11 cellular contexts compared by ENCODE assay signal in genomic region chr11:117928818-117929567, GRCh38. TPM values are rescaled to one million over a fixed set of nuclear protein-coding genes. Genes with fewer than 3 reads are reported as not detected.
A peak's percentile ranks its signal among the peaks of the same experiment; 100 is the strongest.
DNase-seq lines count a peak whose midpoint lies in the region; ATAC-seq and TF ChIP-seq lines count a peak whose summit lies in the region.
"Had no signal": no experiment of that assay in that cellular context is flagged by ENCODE, and none has a peak within 500 bp of the region (broad histone marks: within the 10 kb centered on the region; RNA-seq: fewer than 3 reads in every experiment).

Gene TMPRSS13, minus strand, starts transcription at chr11:117929402. Its CDS starts 95 bp downstream, at chr11:117929307.

- H3K27me3 ChIP-seq in OCI-LY3 (ENCODE audit: low read depth, low read length) (no peaks in the 10 kb centered on the region; the same call in 1 of the 2 replicates), foreskin keratinocyte (peaks cover 22% of the 10 kb centered on the region), sigmoid colon (no peaks in the 10 kb centered on the region)

- H3K4me1 ChIP-seq in OCI-LY3 (ENCODE audit: low read length), result peaks cover 59% of the 10 kb centered on the region
- H3K4me1 ChIP-seq in foreskin keratinocyte, result no peaks in the 10 kb centered on the region
- peaks cover 0 to 5% (median 2%) of the 10 kb centered on the region in 4 donors for H3K4me1 ChIP-seq in sigmoid colon
- H3K4me1 ChIP-seq: A549 had no signal

- no peaks in the 10 kb centered on the region for H3K79me2 ChIP-seq in OCI-LY3 (ENCODE audit: low read length)

- 18 to 48% methylated on average over 15 of the region's 15 CpGs for WGBS in sigmoid colon, 2 donors

- peak within 1 kb of the TSS; percentile 42; the same call in 1 of the 2 replicates for H2AFZ ChIP-seq in OCI-LY3 (ENCODE audit: low read depth, low read length)

- DNase-seq in T-helper 2 cell treated with Interferon-gamma antibody and Interleukin-4, amounts not matched to agents 5 μg/mL and 100 μg/mL, for 36 hours (ENCODE audit: low spot score), result no peak
- no peak for DNase-seq in T-helper 2 cell
- DNase-seq in foreskin keratinocyte, result peak; percentile 24 to 72
- peak; percentile 44 for DNase-seq in sigmoid colon
- DNase-seq in NCI-H446 (lab: John Stamatoyannopoulos, UW), result no peak
- no peak for DNase-seq in CD14-positive monocyte (ENCODE audit: low spot score)
- DNase-seq in stimulated activated naive CD4-positive, alpha-beta T cell (lab: John Stamatoyannopoulos, UW), result no peak
- DNase-seq: NCI-H1092 treated with DMSO at 0.1 percent for 48 hours, Right ventricle myocardium superior had no signal

- H3K27ac ChIP-seq in OCI-LY3 (ENCODE audit: low read length) (peak within 1 kb of the TSS; percentile 97), foreskin keratinocyte (no peak within 1 kb of the TSS), sigmoid colon (no peak within 1 kb of the TSS)
- H3K27ac ChIP-seq: A549 had no signal

- H3K4me3 Mint-ChIP-seq in T-helper 2 cell treated with Interferon-gamma antibody and Interleukin-4, amounts not matched to agents 5 μg/mL and 100 μg/mL, for 36 hours, result peak within 1 kb of the TSS; percentile 73
- H3K4me3 Mint-ChIP-seq in CD14-positive monocyte, result no peak within 1 kb of the TSS

- no peak for TF ChIP-seq EP300 in sigmoid colon (IDR thresholded peaks at IDR 0.05)

- TF ChIP-seq POLR2A in sigmoid colon (IDR thresholded peaks at IDR 0.05), result no peak

- no peaks in the 10 kb centered on the region for H4K20me1 ChIP-seq in OCI-LY3 (ENCODE audit: insufficient read depth, low read length)

- peak within 1 kb of the TSS; percentile 92 for H3K27ac Mint-ChIP-seq in T-helper 2 cell treated with Interferon-gamma antibody and Interleukin-4, amounts not matched to agents 5 μg/mL and 100 μg/mL, for 36 hours
- H3K27ac Mint-ChIP-seq in CD14-positive monocyte, result peak within 1 kb of the TSS in 3 of 7 donors; percentile 10 to 25 (median 20)

- H3K4me3 ChIP-seq in OCI-LY3 (ENCODE audit: low read length) (no peak within 1 kb of the TSS), sigmoid colon (no peak within 1 kb of the TSS)
- H3K4me3 ChIP-seq: A549 had no signal

- peak within 1 kb of the TSS; percentile 48 for H3K9ac ChIP-seq in OCI-LY3 (ENCODE audit: low read length)

- H3K9me3 ChIP-seq in OCI-LY3 (ENCODE audit: insufficient read depth, low read length) (no peaks in the 10 kb centered on the region), sigmoid colon (no peaks in the 10 kb centered on the region)
- H3K9me3 ChIP-seq: A549 had no signal

- peaks cover 44% of the 10 kb centered on the region for H3K4me1 Mint-ChIP-seq in T-helper 2 cell treated with Interferon-gamma antibody and Interleukin-4, amounts not matched to agents 5 μg/mL and 100 μg/mL, for 36 hours (ENCODE audit: low read depth)
- H3K4me1 Mint-ChIP-seq in CD14-positive monocyte, result peaks cover 44% of the 10 kb centered on the region

- H3K27me3 Mint-ChIP-seq in T-helper 2 cell treated with Interferon-gamma antibody and Interleukin-4, amounts not matched to agents 5 μg/mL and 100 μg/mL, for 36 hours (ENCODE audit: low read depth), result no peaks in the 10 kb centered on the region
- peaks cover 0 to 2% (median 2%) of the 10 kb centered on the region in 3 donors for H3K27me3 Mint-ChIP-seq in CD14-positive monocyte (ENCODE audit: low read depth in 3 of 3)

- ATAC-seq in foreskin keratinocyte, result peak; percentile 84
- ATAC-seq: A549 had no signal

- H3K36me3 ChIP-seq in OCI-LY3 (replicated peaks; ENCODE audit: low read depth, low read length), result no peaks in the 10 kb centered on the region
- no peaks in the 10 kb centered on the region for H3K36me3 ChIP-seq in sigmoid colon

- H3K36me3 Mint-ChIP-seq in T-helper 2 cell treated with Interferon-gamma antibody and Interleukin-4, amounts not matched to agents 5 μg/mL and 100 μg/mL, for 36 hours (ENCODE audit: low read depth), result no peaks in the 10 kb centered on the region
- no peaks in the 10 kb centered on the region for H3K36me3 Mint-ChIP-seq in CD14-positive monocyte

- TF ChIP-seq CTCF in OCI-LY3 (IDR thresholded peaks at IDR 0.05; ENCODE audit: low read depth, low read length) (no peak), foreskin keratinocyte (conservative IDR thresholded peaks at IDR 0.05) (peak; percentile 27), sigmoid colon (IDR thresholded peaks at IDR 0.05) (no peak), CD14-positive monocyte (IDR thresholded peaks at IDR 0.05) (no peak)

- intact Hi-C loops in sigmoid colon (cut with DNase I), result no loop called here
- intact Hi-C loops in CD14-positive monocyte (cut with micrococcal nuclease), result no loop called here

- peak within 1 kb of the TSS; percentile 33 for H3K4me2 ChIP-seq in OCI-LY3 (ENCODE audit: low read length)
- H3K4me2 ChIP-seq: A549 had no signal

- H3K9me3 Mint-ChIP-seq in T-helper 2 cell treated with Interferon-gamma antibody and Interleukin-4, amounts not matched to agents 5 μg/mL and 100 μg/mL, for 36 hours, result no peaks in the 10 kb centered on the region
- H3K9me3 Mint-ChIP-seq in CD14-positive monocyte, result peaks cover 0 to 1% (median 0%) of the 10 kb centered on the region in 7 donors

RNA-seq across cellular contexts. Expression of gene TMPRSS13, which starts in this region (rescaled TPM):
- total RNA-seq in foreskin keratinocyte, result 0.07 and 0.17 TPM in 2 replicates
- 0.06 and 0.09 TPM in 2 replicates for polyA plus RNA-seq in foreskin keratinocyte
- not detected for total RNA-seq in sigmoid colon
- polyA plus RNA-seq in sigmoid colon, result 1 to 10 TPM in 2 of 3 donors, not detected in 1; 1.4 to 1.6 TPM
- polyA plus RNA-seq in CD14-positive monocyte, result under 1 TPM; 0.17 to 0.37 TPM
- total RNA-seq: Right ventricle myocardium superior had no signal
- polyA plus RNA-seq: A549 had no signal

Comparison
In these comparisons a context has a peak if more than half of its experiments do, and no peak if none do; other contexts are left out.
1. Peak in DNase-seq and ATAC-seq in foreskin keratinocyte; RNA of the gene not detected or under 1 TPM.